ENCODE assay signal across 15 cellular contexts in the genomic region with DNA sequence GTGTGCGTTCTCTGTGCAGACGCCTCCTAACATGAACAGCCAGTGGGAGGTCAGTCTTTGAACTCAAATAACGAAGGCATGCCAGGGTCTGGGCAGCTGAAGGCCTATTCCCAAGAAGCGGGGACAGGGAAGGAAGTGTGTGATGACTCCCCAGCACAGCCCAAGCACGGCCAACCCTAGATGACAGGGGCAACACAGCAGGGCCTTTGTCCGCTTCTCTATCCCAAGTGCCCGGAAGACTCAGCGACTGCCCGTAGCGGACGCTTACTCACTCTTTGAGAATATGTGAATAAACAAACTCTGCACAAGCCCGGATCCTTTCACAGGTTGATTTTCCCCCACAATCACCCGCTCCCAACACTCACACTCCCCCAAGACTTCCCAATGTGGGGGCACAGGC. TPM values are rescaled to one million over a fixed set of nuclear protein-coding genes. Genes with fewer than 3 reads are reported as not detected.
DNase-seq lines count a peak whose midpoint lies in the region; TF ChIP-seq lines count a peak whose summit lies in the region.
"Had no signal": no experiment of that assay in that cellular context is flagged by ENCODE, and none has a peak within 500 bp of the region (broad histone marks: within the 10 kb centered on the region; RNA-seq: fewer than 3 reads in every experiment).

No MANE protein-coding gene starts in this region.

- WGBS in esophagus squamous epithelium, 2 donors: 96 to 97% methylated on average over 7 to 10 of the region's 13 CpGs

- H3K27me3 ChIP-seq in ascending aorta (no peaks in the 10 kb centered on the region), esophagus squamous epithelium (no peaks in the 10 kb centered on the region)

- H3K4me1 ChIP-seq in ascending aorta: peaks cover 14 to 74% of the 10 kb centered on the region in 2 donors
- H3K4me1 ChIP-seq in esophagus squamous epithelium: peaks cover 0 to 34% (median 5%) of the 10 kb centered on the region in 3 donors

- H3K36me3 ChIP-seq in ascending aorta (peaks cover 13 to 35% of the 10 kb centered on the region in 2 donors), esophagus squamous epithelium (peaks cover 0 to 32% (median 0%) of the 10 kb centered on the region in 3 donors)

- no peak for TF ChIP-seq CTCF in ascending aorta (IDR thresholded peaks at IDR 0.05)
- TF ChIP-seq CTCF in esophagus squamous epithelium (IDR thresholded peaks at IDR 0.05): no peak

- H3K4me3 ChIP-seq in ascending aorta: peak overlapping the region; percentile 14 to 18
- no peak overlapping the region for H3K4me3 ChIP-seq in esophagus squamous epithelium
- H3K4me3 ChIP-seq: skin epidermis had no signal

- in situ Hi-C loops in Caki2 (cut with HindIII; ENCODE audit: low pct_unique_long_range_greater_than_20kb, low sequenced_read_pairs): no loop called here

- DNase-seq in Caki2 (ENCODE audit: low read depth): peak; percentile 56
- DNase-seq in ascending aorta (ENCODE audit: low spot score in 2 of 2): peak in 1 of 2 donors; percentile 81
- peak; percentile 65 for DNase-seq in kidney glomerular epithelial cell (lab: John Stamatoyannopoulos, UW)
- peak; percentile 82 for DNase-seq in putamen (ENCODE audit: low spot score)
- no peak for DNase-seq in GM19238 (ENCODE audit: insufficient read length, low spot score)
- DNase-seq in esophagus squamous epithelium (lab: John Stamatoyannopoulos, UW): no peak
- DNase-seq in AG08395 (ENCODE audit: low spot score): no peak
- no peak for DNase-seq in SKM-1 treated with dmso at 0.1 percent for 144 hours (lab: John Stamatoyannopoulos, UW; ENCODE audit: unreplicated experiment)
- DNase-seq: activated CD8-positive, alpha-beta memory T cell treated with anti-CD3 and anti-CD28 coated beads, Interleukin-2, amount 50 U/mL, for 48 hours; activated naive CD8-positive, alpha-beta T cell treated with anti-CD3 and anti-CD28 coated beads, Interleukin-2, amount 50 U/mL, for 24 hours; DND-41; NCI-H1436; NCI-H69; SHP77 had no signal

- no peaks in the 10 kb centered on the region for H3K9me3 ChIP-seq in ascending aorta
- H3K9me3 ChIP-seq in esophagus squamous epithelium: peaks cover 0 to 5% (median 0%) of the 10 kb centered on the region in 3 donors

- H3K27ac ChIP-seq in ascending aorta (peak overlapping the region; percentile 96 to 99), esophagus squamous epithelium (peak overlapping the region in 2 of 4 donors; percentile 35 to 62)

- intact Hi-C loops in ascending aorta (cut with DNase I) (no loop called here), esophagus squamous epithelium (cut with DNase I) (no loop called here)

- TF ChIP-seq POLR2A in esophagus squamous epithelium (IDR thresholded peaks at IDR 0.05): no peak

RNA-seq across cellular contexts. Expression of a gene that starts 11.2 kb away (rescaled TPM):
- 71.2 and 87.1 TPM in 2 replicates for total RNA-seq in Caki2 (2014; rRNA removed; shearing (Covaris generic); ENCODE audit: low replicate concordance)
- 225 TPM for total RNA-seq in ascending aorta
- total RNA-seq in esophagus squamous epithelium: 10 to 100 TPM; 18.5 to 28.8 (median 21.6) TPM

Comparison
In these comparisons a context has a peak if more than half of its experiments do, and no peak if none do; other contexts are left out.
1. DNase-seq: peak in Caki2 (single experiment), kidney glomerular epithelial cell (single experiment) and putamen (single experiment); none in GM19238 (single experiment), esophagus squamous epithelium (single experiment), AG08395 (single experiment) and SKM-1 treated with dmso at 0.1 percent for 144 hours (single experiment).
2. H3K4me3 ChIP-seq: peak in ascending aorta (2 of 2); none in esophagus squamous epithelium (0 of 4).